Comparison of ENCODE assay signal across 14 cellular contexts in genomic region chr12:91098942-91099341, GRCh38. TPM values are rescaled to one million over a fixed set of nuclear protein-coding genes. Genes with fewer than 3 reads are reported as not detected.
DNase-seq lines count a peak whose midpoint lies in the region; ATAC-seq and TF ChIP-seq lines count a peak whose summit lies in the region.
"Had no signal": no experiment of that assay in that cellular context is flagged by ENCODE, and none has a peak within 500 bp of the region (broad histone marks: within the 10 kb centered on the region; RNA-seq: fewer than 3 reads in every experiment).

No MANE protein-coding gene starts in this region.

- H3F3A ChIP-seq in PC-3 (ENCODE audit: low read length, unreplicated experiment), result no peaks in the 10 kb centered on the region

- H3K9me2 ChIP-seq in PC-3 (replicated peaks; ENCODE audit: low read length), result no peaks in the 10 kb centered on the region

- DNase-seq in COLO829 (ENCODE audit: low spot score) (peak; percentile 16), PC-3 (peak; percentile 77), epithelial cell of proximal tubule (ENCODE audit: low read depth) (peak; percentile 80), osteoblast (ENCODE audit: insufficient read length, low spot score, missing footprints) (peak; percentile 31), NCI-H2107 treated with DMSO at 0.1 percent for 48 hours (lab: John Stamatoyannopoulos, UW; ENCODE audit: unreplicated experiment) (no peak)
- no peak for DNase-seq in NK-92 treated with Interleukin-12 subunit alpha and Interleukin-12 subunit beta, amount 100 ng/mL, for 24 hours (lab: John Stamatoyannopoulos, UW)
- no peak for DNase-seq in naive thymus-derived CD8-positive, alpha-beta T cell
- DNase-seq: DND-41, NCI-H2107 had no signal

- H3K36me3 Mint-ChIP-seq in naive thymus-derived CD8-positive, alpha-beta T cell, result no peaks in the 10 kb centered on the region

- no peak overlapping the region for H3K9ac ChIP-seq in PC-3 (ENCODE audit: low read length)

- H2AFZ ChIP-seq in PC-3 (ENCODE audit: low read length), result no peak overlapping the region
- no peak overlapping the region for H2AFZ ChIP-seq in osteoblast (ENCODE audit: low read length)

- H3K27ac ChIP-seq in PC-3 (ENCODE audit: low read length), result no peak overlapping the region
- H3K27ac ChIP-seq in osteoblast (ENCODE audit: low read depth, low read length), result peak overlapping the region; percentile 59

- no peaks in the 10 kb centered on the region for H3K27me3 ChIP-seq in PC-3 (ENCODE audit: low read length)
- no peaks in the 10 kb centered on the region for H3K27me3 ChIP-seq in osteoblast (ENCODE audit: insufficient read depth, low read length)

- H3K4me2 ChIP-seq in PC-3 (ENCODE audit: low read length), result peak overlapping the region; percentile 47
- H3K4me2 ChIP-seq in osteoblast (ENCODE audit: insufficient read depth, low read length), result no peak overlapping the region

- CTCF ChIA-PET in PC-3 (lab: Charles Lee), result interaction anchor here (0.9 kb wide), 1 partner anchor 10 kb away, joined by 3 read pairs; no protein-coding TSS in a partner anchor

- H3K4me1 ChIP-seq in PC-3 (ENCODE audit: insufficient read depth, low read length) (peaks cover 25% of the 10 kb centered on the region), osteoblast (ENCODE audit: insufficient read depth, low read length) (peaks cover 29% of the 10 kb centered on the region)

- peaks cover 0 to 8% (median 4%) of the 10 kb centered on the region in 5 donors for H3K27me3 Mint-ChIP-seq in naive thymus-derived CD8-positive, alpha-beta T cell

- H3K79me2 ChIP-seq in PC-3 (ENCODE audit: low read length), result no peaks in the 10 kb centered on the region
- no peaks in the 10 kb centered on the region for H3K79me2 ChIP-seq in osteoblast (ENCODE audit: insufficient read depth, low read length)

- H4K20me1 ChIP-seq in PC-3 (ENCODE audit: low read length) (no peaks in the 10 kb centered on the region), osteoblast (ENCODE audit: insufficient read depth, low read length) (no peaks in the 10 kb centered on the region)

- no peak overlapping the region for H3K4me3 Mint-ChIP-seq in naive thymus-derived CD8-positive, alpha-beta T cell
- H3K4me3 Mint-ChIP-seq: activated T-helper 1 cell treated with anti-CD3 and anti-CD28 coated beads, Interleukin-12 subunit alpha, Interleukin-12 subunit beta, Interleukin-2, Interleukin-4 antibody, amounts not matched to agents 30 ng/mL and 10 ng/mL and 1 ng/mL, durations not matched to agents 14 hours and 24 hours and 36 hours had no signal

- H3K9me3 ChIP-seq in PC-3 (ENCODE audit: low read length) (no peaks in the 10 kb centered on the region), osteoblast (ENCODE audit: low read depth, low read length) (no peaks in the 10 kb centered on the region)

- no peak overlapping the region for H3K4me3 ChIP-seq in PC-3 (ENCODE audit: low read length)
- H3K4me3 ChIP-seq in epithelial cell of proximal tubule (ENCODE audit: low read depth, low read length), result no peak overlapping the region
- no peak overlapping the region for H3K4me3 ChIP-seq in osteoblast (ENCODE audit: insufficient read depth, low read length)

- POLR2A ChIA-PET in PC-3 (lab: Charles Lee; ENCODE audit: unreplicated experiment), result no interaction called here
- POLR2A ChIA-PET in naive thymus-derived CD8-positive, alpha-beta T cell (lab: Charles Lee), result no interaction called here

- peaks cover 0 to 3% (median 0%) of the 10 kb centered on the region in 4 donors for H3K4me1 Mint-ChIP-seq in naive thymus-derived CD8-positive, alpha-beta T cell

- no TSS peak for BruUV-seq in PC-3 (replicated peaks; lab: Mats Ljungman, UMichigan)

- H3K36me3 ChIP-seq in PC-3 (ENCODE audit: low read depth, low read length) (no peaks in the 10 kb centered on the region), osteoblast (ENCODE audit: insufficient read depth, low read length) (peaks cover 21% of the 10 kb centered on the region)

- H3K9me3 Mint-ChIP-seq in naive thymus-derived CD8-positive, alpha-beta T cell, result no peaks in the 10 kb centered on the region
- H3K9me3 Mint-ChIP-seq: activated T-helper 1 cell treated with anti-CD3 and anti-CD28 coated beads, Interleukin-12 subunit alpha, Interleukin-12 subunit beta, Interleukin-2, Interleukin-4 antibody, amounts not matched to agents 30 ng/mL and 10 ng/mL and 1 ng/mL, durations not matched to agents 14 hours and 24 hours and 36 hours had no signal

- intact Hi-C loops in PC-3 (cut with micrococcal nuclease), result no loop called here

- ATAC-seq in PC-3 (peak; percentile 97), GM19328 (IDR thresholded peaks at IDR 0.05; ENCODE audit: unreplicated experiment) (no peak)
- ATAC-seq in naive thymus-derived CD8-positive, alpha-beta T cell, result no peak

- H3K27ac Mint-ChIP-seq in naive thymus-derived CD8-positive, alpha-beta T cell, result no peak overlapping the region
- H3K27ac Mint-ChIP-seq: activated T-helper 1 cell treated with anti-CD3 and anti-CD28 coated beads, Interleukin-12 subunit alpha, Interleukin-12 subunit beta, Interleukin-2, Interleukin-4 antibody, amounts not matched to agents 30 ng/mL and 10 ng/mL and 1 ng/mL, durations not matched to agents 14 hours and 24 hours and 36 hours had no signal

- no peak for TF ChIP-seq CTCF in PC-3 (conservative IDR thresholded peaks at IDR 0.05; ENCODE audit: low read depth, low read length)
- no peak for TF ChIP-seq CTCF in epithelial cell of proximal tubule (conservative IDR thresholded peaks at IDR 0.05; ENCODE audit: low read depth, low read length)
- TF ChIP-seq CTCF in osteoblast (IDR thresholded peaks at IDR 0.05; ENCODE audit: extremely low read depth, low read depth, low read length), result no peak

RNA-seq across cellular contexts. Expression of gene LUM, which starts 12.4 kb away (rescaled TPM):
- 0.15 TPM in 1 of 2 replicates, not detected in the other for total RNA-seq in PC-3 (2014; rRNA removed)
- 0.29 and 0.69 TPM in 2 replicates for total RNA-seq in epithelial cell of proximal tubule
- 1,762 and 1,965 TPM in 2 replicates for total RNA-seq in osteoblast
- not detected for total RNA-seq in naive thymus-derived CD8-positive, alpha-beta T cell
- not detected for polyA plus RNA-seq in naive thymus-derived CD8-positive, alpha-beta T cell
- total RNA-seq: activated T-helper 1 cell treated with anti-CD3 and anti-CD28 coated beads, Interleukin-12 subunit alpha, Interleukin-12 subunit beta, Interleukin-2, Interleukin-4 antibody, amounts not matched to agents 30 ng/mL and 10 ng/mL and 1 ng/mL, durations not matched to agents 14 hours and 24 hours and 36 hours; T-helper 2 cell treated with Interferon-gamma antibody and Interleukin-4, amounts not matched to agents 100 ng/mL and 5 ng/mL, for 36 hours had no signal

RNA-seq across cellular contexts. Expression of gene KERA, which starts 41.1 kb away (rescaled TPM):
- not detected in 2 replicates for total RNA-seq in PC-3 (2014; rRNA removed)
- total RNA-seq in epithelial cell of proximal tubule, result not detected in 2 replicates
- not detected in 2 replicates for total RNA-seq in osteoblast
- not detected for total RNA-seq in naive thymus-derived CD8-positive, alpha-beta T cell
- polyA plus RNA-seq in naive thymus-derived CD8-positive, alpha-beta T cell, result not detected
- total RNA-seq: activated T-helper 1 cell treated with anti-CD3 and anti-CD28 coated beads, Interleukin-12 subunit alpha, Interleukin-12 subunit beta, Interleukin-2, Interleukin-4 antibody, amounts not matched to agents 30 ng/mL and 10 ng/mL and 1 ng/mL, durations not matched to agents 14 hours and 24 hours and 36 hours; T-helper 2 cell treated with Interferon-gamma antibody and Interleukin-4, amounts not matched to agents 100 ng/mL and 5 ng/mL, for 36 hours had no signal
- polyA plus RNA-seq: esophagus, neural cell had no signal

Comparison
In these comparisons a context has a peak if more than half of its experiments do, and no peak if none do; other contexts are left out.
1. DNase-seq: peak in COLO829 (single experiment), PC-3 (single experiment), epithelial cell of proximal tubule (single experiment) and osteoblast (single experiment); none in NK-92 treated with Interleukin-12 subunit alpha and Interleukin-12 subunit beta, amount 100 ng/mL, for 24 hours (single experiment), naive thymus-derived CD8-positive, alpha-beta T cell (0 of 10) and NCI-H2107 treated with DMSO at 0.1 percent for 48 hours (single experiment).
2. RNA of gene LUM, which starts 12.4 kb away (total RNA-seq): 1,762 to 1,965 TPM in osteoblast; 0.29 to 0.69 TPM in epithelial cell of proximal tubule, 0.15 TPM in PC-3 and not detected in naive thymus-derived CD8-positive, alpha-beta T cell; every median in the first group is over 1,000 times any median in the second.